Comparison of ENCODE assay signal across 8 cellular contexts in genomic region chr17:31549525-31550388, GRCh38.
DNase-seq lines count a peak whose midpoint lies in the region; TF ChIP-seq lines count a peak whose summit lies in the region.

No MANE protein-coding gene starts in this region.

- TF ChIP-seq POLR2A in Raji (IDR thresholded peaks at IDR 0.05; ENCODE audit: insufficient read depth, low read depth, low read length) (peak; percentile 74), stomach (IDR thresholded peaks at IDR 0.05) (no peak)

- no peaks in the 10 kb centered on the region for H3K27me3 ChIP-seq in Loucy (ENCODE audit: insufficient read depth, low read length, poor library complexity, severe bottlenecking)
- H3K27me3 ChIP-seq in neural progenitor cell, result peaks cover 48% of the 10 kb centered on the region
- H3K27me3 ChIP-seq in stomach, result no peaks in the 10 kb centered on the region

- no peak for TF ChIP-seq EP300 in stomach (IDR thresholded peaks at IDR 0.05)

- no peak overlapping the region for H3K27ac Mint-ChIP-seq in neural progenitor cell

- DNase-seq in EH (ENCODE audit: low read depth) (peak; percentile 94), GOT3 (lab: John Stamatoyannopoulos, UW) (peak; percentile 83), activated gamma-delta T cell treated with Interleukin-2 at 50 U/mL for 16 hours (peak; percentile 84), fibroblast of villous mesenchyme (ENCODE audit: low read depth) (peak; percentile 94), neural progenitor cell (ENCODE audit: low spot score) (peak; percentile 92), stomach (peak; percentile 96)

- no peak overlapping the region for H3K27ac ChIP-seq in neural progenitor cell
- H3K27ac ChIP-seq in stomach, result peak overlapping the region; percentile 91 to 96 (median 94)

- intact Hi-C loops in stomach (cut with DNase I; ENCODE audit: low total_unique reads), result no loop called here

- no peaks in the 10 kb centered on the region for H3K9me2 ChIP-seq in Loucy (replicated peaks; ENCODE audit: low read depth, low read length)

- H3K36me3 ChIP-seq in Loucy (ENCODE audit: insufficient read depth, low read length) (no peaks in the 10 kb centered on the region), neural progenitor cell (no peaks in the 10 kb centered on the region), stomach (no peaks in the 10 kb centered on the region)

- peak overlapping the region; percentile 92 for H3K4me3 Mint-ChIP-seq in neural progenitor cell

- 0 to 1% (median 1%) methylated on average over 22 to 103 of the region's 105 CpGs for WGBS in stomach, 5 donors

- peaks cover 19% of the 10 kb centered on the region; the same call in 1 of the 2 replicates for H3K79me2 ChIP-seq in Loucy (ENCODE audit: insufficient read depth, low read length)
- no peaks in the 10 kb centered on the region for H3K79me2 ChIP-seq in neural progenitor cell (ENCODE audit: low read depth)

- no peaks in the 10 kb centered on the region for H3K9me3 ChIP-seq in Loucy (ENCODE audit: insufficient read depth, low read depth, low read length)
- H3K9me3 ChIP-seq in neural progenitor cell (ENCODE audit: low read depth), result no peaks in the 10 kb centered on the region
- H3K9me3 ChIP-seq in stomach, result no peaks in the 10 kb centered on the region

- H3K4me3 ChIP-seq in Loucy (ENCODE audit: low read length, poor library complexity, severe bottlenecking), result peak overlapping the region; percentile 89
- H3K4me3 ChIP-seq in fibroblast of villous mesenchyme (ENCODE audit: low read depth, low read length), result peak overlapping the region; percentile 84
- peak overlapping the region; percentile 87 for H3K4me3 ChIP-seq in neural progenitor cell
- H3K4me3 ChIP-seq in stomach, result peak overlapping the region; percentile 83 to 93 (median 84)

- H3K4me1 Mint-ChIP-seq in neural progenitor cell, result peaks cover 34% of the 10 kb centered on the region

- no peak for TF ChIP-seq CTCF in Loucy (conservative IDR thresholded peaks at IDR 0.05; ENCODE audit: low read length)
- TF ChIP-seq CTCF in fibroblast of villous mesenchyme (IDR thresholded peaks at IDR 0.05; ENCODE audit: insufficient read depth, low read depth, low read length), result no peak
- TF ChIP-seq CTCF in neural progenitor cell (IDR thresholded peaks at IDR 0.05), result no peak
- TF ChIP-seq CTCF in stomach (IDR thresholded peaks at IDR 0.05), result peak in 1 of 7 experiments; percentile 25

- H4K20me1 ChIP-seq in Loucy (ENCODE audit: insufficient read depth, low read length, poor library complexity, severe bottlenecking) (no peaks in the 10 kb centered on the region), neural progenitor cell (ENCODE audit: low read depth) (no peaks in the 10 kb centered on the region)

- peaks cover 31% of the 10 kb centered on the region for H3K4me1 ChIP-seq in Loucy (ENCODE audit: insufficient read depth, low read length, poor library complexity, severe bottlenecking)
- H3K4me1 ChIP-seq in neural progenitor cell, result no peaks in the 10 kb centered on the region
- H3K4me1 ChIP-seq in stomach, result peaks cover 8 to 21% (median 14%) of the 10 kb centered on the region in 4 donors

- peak overlapping the region; percentile 64 for H2AFZ ChIP-seq in Loucy (ENCODE audit: low read length)
- peak overlapping the region; percentile 89 for H2AFZ ChIP-seq in neural progenitor cell (replicated peaks)

- H3F3A ChIP-seq in Loucy (ENCODE audit: low read depth) (peaks cover 3% of the 10 kb centered on the region; the same call in 1 of the 2 replicates), neural progenitor cell (ENCODE audit: low read depth) (peaks cover 12% of the 10 kb centered on the region)

- no peaks in the 10 kb centered on the region for H3K9me3 Mint-ChIP-seq in neural progenitor cell

- peak overlapping the region; percentile 95 for H3K9ac ChIP-seq in Loucy (ENCODE audit: low read depth, low read length, poor library complexity, severe bottlenecking)
- H3K9ac ChIP-seq in neural progenitor cell, result no peak overlapping the region

- peaks cover 33% of the 10 kb centered on the region for H3K27me3 Mint-ChIP-seq in neural progenitor cell (ENCODE audit: insufficient read depth, low read depth)

- no peaks in the 10 kb centered on the region for H3K36me3 Mint-ChIP-seq in neural progenitor cell

- H3K4me2 ChIP-seq in Loucy (ENCODE audit: low read depth, low read length, poor library complexity, severe bottlenecking) (peak overlapping the region; percentile 71), neural progenitor cell (peak overlapping the region; percentile 89)
